In the genomic region with DNA sequence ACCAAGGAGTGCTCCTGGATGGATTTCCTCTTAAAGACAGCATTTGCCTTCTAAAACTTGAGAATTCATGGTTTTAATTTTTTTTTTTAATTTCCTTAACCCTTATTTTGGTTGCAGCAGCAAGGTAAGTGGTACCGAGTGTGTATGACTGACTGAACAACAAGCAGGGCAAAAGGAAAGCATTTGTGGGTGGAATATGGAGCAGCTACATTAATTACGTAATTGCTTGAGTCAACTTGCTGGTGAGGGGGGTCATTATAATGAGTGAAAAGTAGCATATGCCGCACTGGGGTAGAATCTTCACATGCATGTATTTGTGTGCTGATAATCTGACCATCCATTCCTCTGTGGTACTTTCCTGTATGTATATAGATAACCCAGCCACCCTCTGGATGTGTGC, we compare ENCODE assay signal across 16 cellular contexts.
DNase-seq lines count a peak whose midpoint lies in the region; ATAC-seq, FAIRE-seq and TF ChIP-seq lines count a peak whose summit lies in the region.
"Had no signal": no experiment of that assay in that cellular context is flagged by ENCODE, and none has a peak within 500 bp of the region (broad histone marks: within the 10 kb centered on the region; RNA-seq: fewer than 3 reads in every experiment).

No MANE protein-coding gene starts in this region.

- H3K27me3 ChIP-seq in bronchial epithelial cell (ENCODE audit: control insufficient read depth, insufficient read depth, low read length) (no peaks in the 10 kb centered on the region), lower lobe of right lung (ENCODE audit: low read depth) (no peaks in the 10 kb centered on the region), breast epithelium (no peaks in the 10 kb centered on the region)
- H3K27me3 ChIP-seq: tibial nerve had no signal

- H3K36me3 ChIP-seq in bronchial epithelial cell (ENCODE audit: control insufficient read depth, insufficient read depth, low read length) (no peaks in the 10 kb centered on the region), lower lobe of right lung (peaks cover 11% of the 10 kb centered on the region), breast epithelium (no peaks in the 10 kb centered on the region)

- no peak for TF ChIP-seq POLR2A in breast epithelium (IDR thresholded peaks at IDR 0.05)

- H3K4me3 Mint-ChIP-seq in natural killer cell: no peak overlapping the region
- H3K4me3 Mint-ChIP-seq: activated CD8-positive, alpha-beta T cell treated with anti-CD3 and anti-CD28 coated beads for 36 hours; dendritic cell treated with granulocyte-macrophage colony-stimulating factor and Interleukin-4, amounts not matched to agents 40 ng/mL and 50 ng/mL, for 4 days; natural killer cell treated with Interleukin-12 subunit alpha and Interleukin-12 subunit beta and Interleukin-15 and Interleukin-18, amount 100 ng/mL, for 72 hours had no signal

- H3K4me1 Mint-ChIP-seq in natural killer cell: peaks cover 0 to 6% of the 10 kb centered on the region in 2 donors

- in situ Hi-C loops in KBM-7 (cut with MboI; ENCODE audit: low pct_unique_long_range_greater_than_20kb, low sequenced_read_pairs): no loop called here

- H3K27me3 Mint-ChIP-seq in natural killer cell (ENCODE audit: low read depth in 2 of 2): peaks cover 14 to 19% of the 10 kb centered on the region in 2 donors

- no peaks in the 10 kb centered on the region for H3K9me3 Mint-ChIP-seq in natural killer cell
- H3K9me3 Mint-ChIP-seq: activated CD8-positive, alpha-beta T cell treated with anti-CD3 and anti-CD28 coated beads for 36 hours; dendritic cell treated with granulocyte-macrophage colony-stimulating factor and Interleukin-4, amounts not matched to agents 40 ng/mL and 50 ng/mL, for 4 days; natural killer cell treated with Interleukin-12 subunit alpha and Interleukin-12 subunit beta and Interleukin-15 and Interleukin-18, amount 100 ng/mL, for 72 hours had no signal

- CTCF ChIA-PET in AG04449 (lab: Yijun Ruan, JAX): interaction anchor here (1.0 to 2.0 kb wide), 4 partner anchors 9 to 83 kb away, joined by 3 to 6 read pairs (median 3); no protein-coding TSS in a partner anchor

- intact Hi-C loops in lower lobe of right lung (cut with DNase I) (no loop called here), breast epithelium (cut with DNase I; ENCODE audit: low total_unique reads) (no loop called here), natural killer cell (cut with micrococcal nuclease) (no loop called here)

- TF ChIP-seq CTCF in AG04449 (IDR thresholded peaks at IDR 0.05; ENCODE audit: insufficient read depth, low read length, missing control alignments) (no peak), bronchial epithelial cell (IDR thresholded peaks at IDR 0.05; ENCODE audit: insufficient read depth, low read length, severe bottlenecking) (no peak), lower lobe of right lung (IDR thresholded peaks at IDR 0.05) (no peak), breast epithelium (IDR thresholded peaks at IDR 0.05) (no peak), natural killer cell (IDR thresholded peaks at IDR 0.05) (no peak)

- no peaks in the 10 kb centered on the region for H3K36me3 Mint-ChIP-seq in natural killer cell
- H3K36me3 Mint-ChIP-seq: natural killer cell treated with Interleukin-12 subunit alpha and Interleukin-12 subunit beta and Interleukin-15 and Interleukin-18, amount 100 ng/mL, for 72 hours had no signal

- H3K4me3 ChIP-seq in AG04449 (ENCODE audit: low read depth, low read length): peak overlapping the region; percentile 21
- no peak overlapping the region for H3K4me3 ChIP-seq in bronchial epithelial cell (ENCODE audit: low read depth, low read length)
- peak overlapping the region; percentile 34 for H3K4me3 ChIP-seq in lower lobe of right lung
- no peak overlapping the region for H3K4me3 ChIP-seq in breast epithelium

- no peak for FAIRE-seq in bronchial epithelial cell (lab: Jason Lieb, UNC)
- FAIRE-seq: D721Med, GM18507 had no signal

- H3K4me1 ChIP-seq in lower lobe of right lung (peaks cover 29% of the 10 kb centered on the region), breast epithelium (no peaks in the 10 kb centered on the region)

- H3K27ac ChIP-seq in lower lobe of right lung (peak overlapping the region; percentile 51), breast epithelium (no peak overlapping the region)

- DNase-seq in AG04449 (ENCODE audit: low read depth, low spot score) (no peak), KBM-7 (peak; percentile 16), bronchial epithelial cell (ENCODE audit: low read depth) (peak; percentile 31), lower lobe of right lung (no peak), NCI-H774 (lab: John Stamatoyannopoulos, UW) (no peak), breast epithelium (ENCODE audit: low spot score in 2 of 2) (no peak), NCI-H128 (lab: John Stamatoyannopoulos, UW; ENCODE audit: unreplicated experiment) (no peak), natural killer cell (no peak)
- DNase-seq: activated CD8-positive, alpha-beta T cell treated with anti-CD3 and anti-CD28 coated beads for 36 hours; stimulated activated CD4-positive, alpha-beta T cell treated with anti-CD3 and anti-CD28 coated beads, Interleukin-2, amount 100 ng/mL, for 48 hours; stimulated activated CD8-positive, alpha-beta memory T cell treated with anti-CD3 and anti-CD28 coated beads, Interleukin-4, amount 100 ng/mL, for 48 hours had no signal

- POLR2A ChIA-PET in AG04449 (lab: Yijun Ruan, JAX): no interaction called here

- ATAC-seq in lower lobe of right lung (no peak), natural killer cell (no peak)
- ATAC-seq: activated CD8-positive, alpha-beta T cell treated with anti-CD3 and anti-CD28 coated beads for 36 hours; natural killer cell treated with Interleukin-12 subunit alpha and Interleukin-12 subunit beta and Interleukin-15 and Interleukin-18, amount 100 ng/mL, for 72 hours had no signal

- H3K9me3 ChIP-seq in lower lobe of right lung (no peaks in the 10 kb centered on the region), breast epithelium (no peaks in the 10 kb centered on the region)
- H3K9me3 ChIP-seq: tibial nerve had no signal

- no peak overlapping the region for H3K27ac Mint-ChIP-seq in natural killer cell
- H3K27ac Mint-ChIP-seq: activated CD8-positive, alpha-beta T cell treated with anti-CD3 and anti-CD28 coated beads for 36 hours; dendritic cell treated with granulocyte-macrophage colony-stimulating factor and Interleukin-4, amounts not matched to agents 40 ng/mL and 50 ng/mL, for 4 days; natural killer cell treated with Interleukin-12 subunit alpha and Interleukin-12 subunit beta and Interleukin-15 and Interleukin-18, amount 100 ng/mL, for 72 hours had no signal

Comparison
In these comparisons a context has a peak if more than half of its experiments do, and no peak if none do; other contexts are left out.
1. DNase-seq: peak in KBM-7 (single experiment) and bronchial epithelial cell (single experiment); none in AG04449 (single experiment), lower lobe of right lung (single experiment), NCI-H774 (single experiment), breast epithelium (0 of 2), NCI-H128 (single experiment) and natural killer cell (single experiment).
2. H3K4me3 ChIP-seq: peak in AG04449 (single experiment) and lower lobe of right lung (single experiment); none in bronchial epithelial cell (single experiment) and breast epithelium (0 of 3).